8 cellular contexts compared by ENCODE assay signal in genomic region chr7:142384508-142384922, GRCh38.
A peak's percentile ranks its signal among the peaks of the same experiment; 100 is the strongest.
DNase-seq lines count a peak whose midpoint lies in the region; ATAC-seq, FAIRE-seq and TF ChIP-seq lines count a peak whose summit lies in the region.

No MANE protein-coding gene starts in this region.

- peaks cover 20% of the 10 kb centered on the region for H3K4me1 ChIP-seq in CD4-positive, alpha-beta memory T cell (ENCODE audit: insufficient read depth, low read length)
- H3K4me1 ChIP-seq in thyroid gland (peaks cover 0 to 7% of the 10 kb centered on the region in 2 donors), HepG2 (ENCODE audit: insufficient read depth, low read length) (peaks cover 14% of the 10 kb centered on the region), Peyer's patch (peaks cover 0 to 3% (median 0%) of the 10 kb centered on the region in 4 donors)

- CTCF ChIA-PET in CD4-positive, alpha-beta memory T cell (lab: Charles Lee; ENCODE audit: partially characterized antibody) = interaction anchor here (0.7 to 4.6 kb wide), 15 partner anchors 9 to 427 kb away, joined by 3 to 29 read pairs (median 5); no protein-coding TSS in a partner anchor
- CTCF ChIA-PET in HepG2 (lab: Yijun Ruan, JAX; ENCODE audit: low intra/inter-chr PET ratio, low total read pairs) = no interaction called here

- TF ChIP-seq POLR2A in thyroid gland (IDR thresholded peaks at IDR 0.05) = no peak
- no peak for TF ChIP-seq POLR2A in HepG2 (IDR thresholded peaks at IDR 0.05; ENCODE audit: insufficient read depth in 1 of 2, low read depth in 2 of 2, low read length in 2 of 2)
- no peak for TF ChIP-seq POLR2A in Peyer's patch (IDR thresholded peaks at IDR 0.05)

- TF ChIP-seq EP300 in HepG2 (IDR thresholded peaks at IDR 0.05; ENCODE audit: low read depth in 2 of 2, low read length in 2 of 2) = no peak
- TF ChIP-seq EP300 in HepG2 (CRISPR knock-in tag; IDR thresholded peaks at IDR 0.05; ENCODE audit: borderline replicate concordance) = no peak

- no peak overlapping the region for H3K9ac ChIP-seq in HepG2 (ENCODE audit: insufficient read depth, low read depth, low read length)

- H3K27ac Mint-ChIP-seq in CD4-positive, alpha-beta memory T cell = peak overlapping the region; percentile 35 to 75 (median 71)
- peak overlapping the region; percentile 76 for H3K27ac Mint-ChIP-seq in activated CD4-positive, alpha-beta T cell treated with anti-CD3 and anti-CD28 coated beads, Interleukin-2, amount 10 ng/mL, durations not matched to agents 24 days and 14 days

- in situ Hi-C loops in HepG2 (cut with HindIII; ENCODE audit: extremely low pct_ligation_motif_present, low pct_unique_long_range_greater_than_20kb) = no loop called here

- H3K4me3 ChIP-seq in CD4-positive, alpha-beta memory T cell (ENCODE audit: low read length in 2 of 2) = peak overlapping the region in 1 of 2 donors; percentile 14
- no peak overlapping the region for H3K4me3 ChIP-seq in thyroid gland (replicated peaks in 1 of 3)
- no peak overlapping the region for H3K4me3 ChIP-seq in HepG2 (replicated peaks in 1 of 3; ENCODE audit: insufficient read depth in 1 of 3, low read depth in 2 of 3, low read length in 3 of 3)
- H3K4me3 ChIP-seq in Peyer's patch = no peak overlapping the region

- H3K4me3 Mint-ChIP-seq in CD4-positive, alpha-beta memory T cell = peak overlapping the region; percentile 26 to 76 (median 64)
- peak overlapping the region; percentile 71 for H3K4me3 Mint-ChIP-seq in activated CD4-positive, alpha-beta T cell treated with anti-CD3 and anti-CD28 coated beads, Interleukin-2, amount 10 ng/mL, durations not matched to agents 24 days and 14 days

- H3K27me3 ChIP-seq in CD4-positive, alpha-beta memory T cell (ENCODE audit: insufficient read depth, low read length) = no peaks in the 10 kb centered on the region
- H3K27me3 ChIP-seq in thyroid gland = no peaks in the 10 kb centered on the region
- 0 out of 5 replicates have a peak, but pooled peaks cover 0 to 1% of the 10 kb centered on the region in 2 experiments for H3K27me3 ChIP-seq in HepG2 (ENCODE audit: control insufficient read depth in 1 of 2, insufficient read depth in 2 of 2, low read length in 2 of 2)
- no peaks in the 10 kb centered on the region for H3K27me3 ChIP-seq in Peyer's patch

- peak overlapping the region; percentile 19 for H3K27ac ChIP-seq in CD4-positive, alpha-beta memory T cell (ENCODE audit: low read depth, low read length)
- H3K27ac ChIP-seq in thyroid gland (no peak overlapping the region), HepG2 (ENCODE audit: extremely low read length, insufficient read depth, low read length) (no peak overlapping the region), Peyer's patch (peak overlapping the region in 1 of 4 donors; percentile 30)

- H2AFZ ChIP-seq in HepG2 (ENCODE audit: low read length) = no peak overlapping the region

- H3K9me3 ChIP-seq in CD4-positive, alpha-beta memory T cell (ENCODE audit: control insufficient read depth in 1 of 2, low read length in 2 of 2) = no peaks in the 10 kb centered on the region
- H3K9me3 ChIP-seq in thyroid gland = no peaks in the 10 kb centered on the region
- no peaks in the 10 kb centered on the region for H3K9me3 ChIP-seq in HepG2 (ENCODE audit: low read length)
- no peaks in the 10 kb centered on the region for H3K9me3 ChIP-seq in Peyer's patch

- H3K36me3 Mint-ChIP-seq in CD4-positive, alpha-beta memory T cell = no peaks in the 10 kb centered on the region
- no peaks in the 10 kb centered on the region for H3K36me3 Mint-ChIP-seq in activated CD4-positive, alpha-beta T cell treated with anti-CD3 and anti-CD28 coated beads, Interleukin-2, amount 10 ng/mL, durations not matched to agents 24 days and 14 days (ENCODE audit: low read depth)

- no peak overlapping the region for H3K4me2 ChIP-seq in HepG2 (ENCODE audit: low read depth, low read length)

- TF ChIP-seq CTCF in thyroid gland (IDR thresholded peaks at IDR 0.05) = no peak
- no peak for TF ChIP-seq CTCF in HepG2 (CRISPR knock-in tag; IDR thresholded peaks at IDR 0.05)
- no peak for TF ChIP-seq CTCF in Peyer's patch (IDR thresholded peaks at IDR 0.05)

- no peaks in the 10 kb centered on the region for H3K9me3 Mint-ChIP-seq in CD4-positive, alpha-beta memory T cell
- H3K9me3 Mint-ChIP-seq in activated CD4-positive, alpha-beta T cell treated with anti-CD3 and anti-CD28 coated beads, Interleukin-2, amount 10 ng/mL, durations not matched to agents 24 days and 14 days = no peaks in the 10 kb centered on the region

- H3K79me2 ChIP-seq in HepG2 (ENCODE audit: insufficient read depth, low read length) = no peaks in the 10 kb centered on the region

- no peak for TF ChIP-seq RAD21 in HepG2 (CRISPR knock-in tag; IDR thresholded peaks at IDR 0.05)

- BruUV-seq in HepG2 (replicated peaks; lab: Mats Ljungman, UMichigan) = no TSS peak

- intact Hi-C loops in CD4-positive, alpha-beta memory T cell (cut with micrococcal nuclease) = loop anchor here (2.0 kb wide), 1 partner anchor 26 kb away; no protein-coding TSS in a partner anchor
- intact Hi-C loops in activated CD4-positive, alpha-beta T cell treated with anti-CD3 and anti-CD28 coated beads, Interleukin-2, amount 10 ng/mL, durations not matched to agents 24 days and 14 days (cut with micrococcal nuclease) = loop anchor here (2.0 kb wide), 2 partner anchors 26 to 426 kb away; no protein-coding TSS in a partner anchor
- intact Hi-C loops in thyroid gland (cut with DNase I) = no loop called here
- intact Hi-C loops in HepG2 (cut with micrococcal nuclease; ENCODE audit: unreplicated experiment) = no loop called here

- peak in 1 of 5 donors; percentile 47 for DNase-seq in CD4-positive, alpha-beta memory T cell
- DNase-seq in activated CD4-positive, alpha-beta T cell treated with anti-CD3 and anti-CD28 coated beads, Interleukin-2, amount 10 ng/mL, durations not matched to agents 24 days and 14 days = peak; percentile 83
- DNase-seq in hepatic stellate cell (ENCODE audit: low spot score) = peak; percentile 36
- no peak for DNase-seq in thyroid gland
- DNase-seq in HepG2 (ENCODE audit: low spot score) = no peak
- no peak for DNase-seq in HUDEP-2 (lab: John Stamatoyannopoulos, UW; ENCODE audit: unreplicated experiment in 76 of 76)
- DNase-seq in Peyer's patch = no peak

- no peak for FAIRE-seq in HepG2 (lab: Jason Lieb, UNC)

- WGBS in thyroid gland, 2 donors = 83 to 86% methylated on average over 11 of the region's 11 CpGs
- 37% methylated on average over 6 of the region's 11 CpGs for WGBS in HepG2 (ENCODE audit: low lambda C conversion rate)

- no peaks in the 10 kb centered on the region for H4K20me1 ChIP-seq in HepG2 (ENCODE audit: insufficient read depth, low read length)

- H3K36me3 ChIP-seq in CD4-positive, alpha-beta memory T cell (ENCODE audit: insufficient read depth, low read length) = no peaks in the 10 kb centered on the region
- H3K36me3 ChIP-seq in thyroid gland (no peaks in the 10 kb centered on the region), HepG2 (replicated peaks in 1 of 2; ENCODE audit: control insufficient read depth in 1 of 2, insufficient read depth in 2 of 2, low read length in 2 of 2) (no peaks in the 10 kb centered on the region), Peyer's patch (no peaks in the 10 kb centered on the region)

- POLR2A ChIA-PET in CD4-positive, alpha-beta memory T cell (lab: Charles Lee; ENCODE audit: partially characterized antibody) = interaction anchor here (0.6 to 2.4 kb wide), 8 partner anchors 9 to 867 kb away, joined by 3 to 23 read pairs (median 4); no protein-coding TSS in a partner anchor
- POLR2A ChIA-PET in HepG2 (lab: Yijun Ruan, JAX) = no interaction called here

- H3K4me1 Mint-ChIP-seq in CD4-positive, alpha-beta memory T cell = peaks cover 18 to 28% (median 20%) of the 10 kb centered on the region in 4 donors
- H3K4me1 Mint-ChIP-seq in activated CD4-positive, alpha-beta T cell treated with anti-CD3 and anti-CD28 coated beads, Interleukin-2, amount 10 ng/mL, durations not matched to agents 24 days and 14 days = peaks cover 23% of the 10 kb centered on the region

- no peaks in the 10 kb centered on the region for H3K27me3 Mint-ChIP-seq in CD4-positive, alpha-beta memory T cell
- H3K27me3 Mint-ChIP-seq in activated CD4-positive, alpha-beta T cell treated with anti-CD3 and anti-CD28 coated beads, Interleukin-2, amount 10 ng/mL, durations not matched to agents 24 days and 14 days = peaks cover 6% of the 10 kb centered on the region

- ATAC-seq in HG03196 (IDR thresholded peaks at IDR 0.05; ENCODE audit: unreplicated experiment) (peak; percentile 56), HepG2 (no peak)

TF ChIP-seq in HepG2, 621 proteins besides CTCF, POLR2A, EP300 and RAD21 (continues in another document):
- no peak for TF ChIP-seq ZNF282 (IDR thresholded peaks at IDR 0.05; ENCODE audit: partially characterized antibody)
- TF ChIP-seq CC2D1A (CRISPR knock-in tag; IDR thresholded peaks at IDR 0.05) = no peak
- TF ChIP-seq, protein P1, sequence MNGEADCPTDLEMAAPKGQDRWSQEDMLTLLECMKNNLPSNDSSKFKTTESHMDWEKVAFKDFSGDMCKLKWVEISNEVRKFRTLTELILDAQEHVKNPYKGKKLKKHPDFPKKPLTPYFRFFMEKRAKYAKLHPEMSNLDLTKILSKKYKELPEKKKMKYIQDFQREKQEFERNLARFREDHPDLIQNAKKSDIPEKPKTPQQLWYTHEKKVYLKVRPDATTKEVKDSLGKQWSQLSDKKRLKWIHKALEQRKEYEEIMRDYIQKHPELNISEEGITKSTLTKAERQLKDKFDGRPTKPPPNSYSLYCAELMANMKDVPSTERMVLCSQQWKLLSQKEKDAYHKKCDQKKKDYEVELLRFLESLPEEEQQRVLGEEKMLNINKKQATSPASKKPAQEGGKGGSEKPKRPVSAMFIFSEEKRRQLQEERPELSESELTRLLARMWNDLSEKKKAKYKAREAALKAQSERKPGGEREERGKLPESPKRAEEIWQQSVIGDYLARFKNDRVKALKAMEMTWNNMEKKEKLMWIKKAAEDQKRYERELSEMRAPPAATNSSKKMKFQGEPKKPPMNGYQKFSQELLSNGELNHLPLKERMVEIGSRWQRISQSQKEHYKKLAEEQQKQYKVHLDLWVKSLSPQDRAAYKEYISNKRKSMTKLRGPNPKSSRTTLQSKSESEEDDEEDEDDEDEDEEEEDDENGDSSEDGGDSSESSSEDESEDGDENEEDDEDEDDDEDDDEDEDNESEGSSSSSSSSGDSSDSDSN (CRISPR knock-in tag; IDR thresholded peaks at IDR 0.05) = no peak
- TF ChIP-seq GTF3A (CRISPR knock-in tag; conservative IDR thresholded peaks at IDR 0.05) = no peak
- TF ChIP-seq SALL1 (CRISPR knock-in tag; IDR thresholded peaks at IDR 0.05) = no peak
- TF ChIP-seq ZKSCAN1 (IDR thresholded peaks at IDR 0.05; ENCODE audit: low read length) = no peak

Comparison
In these comparisons a context has a peak if more than half of its experiments do, and no peak if none do; other contexts are left out.
1. DNase-seq: peak in activated CD4-positive, alpha-beta T cell treated with anti-CD3 and anti-CD28 coated beads, Interleukin-2, amount 10 ng/mL, durations not matched to agents 24 days and 14 days (single experiment) and hepatic stellate cell (single experiment); none in thyroid gland (0 of 2), HepG2 (single experiment), HUDEP-2 (0 of 76) and Peyer's patch (0 of 3).
2. intact Hi-C loops: an anchor here in CD4-positive, alpha-beta memory T cell (2.0 kb wide) and activated CD4-positive, alpha-beta T cell treated with anti-CD3 and anti-CD28 coated beads, Interleukin-2, amount 10 ng/mL, durations not matched to agents 24 days and 14 days (2.0 kb wide); none called in thyroid gland and HepG2.